Comparison of ENCODE assay signal across 8 cellular contexts in genomic region chr10:42637648-42638052, GRCh38. TPM values are rescaled to one million over a fixed set of nuclear protein-coding genes. Genes with fewer than 3 reads are reported as not detected.
DNase-seq lines count a peak whose midpoint lies in the region; ATAC-seq and TF ChIP-seq lines count a peak whose summit lies in the region.

No MANE protein-coding gene starts in this region.

- peaks cover 13 to 23% of the 10 kb centered on the region in 2 donors for H3K4me1 Mint-ChIP-seq in natural killer cell treated with Interleukin-12 subunit alpha and Interleukin-12 subunit beta and Interleukin-15 and Interleukin-18, amount 100 ng/mL, for 72 hours (ENCODE audit: low read depth in 2 of 2)

- H3K9me3 Mint-ChIP-seq in natural killer cell treated with Interleukin-12 subunit alpha and Interleukin-12 subunit beta and Interleukin-15 and Interleukin-18, amount 100 ng/mL, for 72 hours, result no peaks in the 10 kb centered on the region

- H3K9ac ChIP-seq in Karpas-422 (ENCODE audit: low read length), result peak overlapping the region; percentile 92

- no peak for ATAC-seq in natural killer cell treated with Interleukin-12 subunit alpha and Interleukin-12 subunit beta and Interleukin-15 and Interleukin-18, amount 100 ng/mL, for 72 hours
- ATAC-seq in GM21423 (IDR thresholded peaks at IDR 0.05; ENCODE audit: unreplicated experiment), result no peak
- ATAC-seq in HG03460 (IDR thresholded peaks at IDR 0.05; ENCODE audit: unreplicated experiment), result no peak
- ATAC-seq in HG02763 (IDR thresholded peaks at IDR 0.05; ENCODE audit: unreplicated experiment), result no peak

- H3K4me3 ChIP-seq in BE2C (ENCODE audit: low read depth, low read length) (peak overlapping the region; percentile 76), Karpas-422 (ENCODE audit: low read length) (peak overlapping the region; percentile 85), coronary artery (peak overlapping the region; percentile 96)

- no peak for DNase-seq in BE2C
- DNase-seq in Karpas-422, result no peak
- no peak for DNase-seq in coronary artery (ENCODE audit: low spot score)
- no peak for DNase-seq in natural killer cell treated with Interleukin-12 subunit alpha and Interleukin-12 subunit beta and Interleukin-15 and Interleukin-18, amount 100 ng/mL, for 72 hours (ENCODE audit: low spot score)
- DNase-seq in KG1 (lab: John Stamatoyannopoulos, UW), result no peak

- H3K27me3 Mint-ChIP-seq in natural killer cell treated with Interleukin-12 subunit alpha and Interleukin-12 subunit beta and Interleukin-15 and Interleukin-18, amount 100 ng/mL, for 72 hours, result no peaks in the 10 kb centered on the region

- H3K36me3 Mint-ChIP-seq in natural killer cell treated with Interleukin-12 subunit alpha and Interleukin-12 subunit beta and Interleukin-15 and Interleukin-18, amount 100 ng/mL, for 72 hours, result no peaks in the 10 kb centered on the region

- H3K79me2 ChIP-seq in Karpas-422 (ENCODE audit: low read length), result peaks cover 34% of the 10 kb centered on the region

- TF ChIP-seq CTCF in BE2C (IDR thresholded peaks at IDR 0.05; ENCODE audit: low read depth, low read length) (no peak), coronary artery (IDR thresholded peaks at IDR 0.05) (no peak)

- peak overlapping the region; percentile 99 for H3K4me3 Mint-ChIP-seq in natural killer cell treated with Interleukin-12 subunit alpha and Interleukin-12 subunit beta and Interleukin-15 and Interleukin-18, amount 100 ng/mL, for 72 hours

- H3K27me3 ChIP-seq in BE2C, result no peaks in the 10 kb centered on the region
- H3K27me3 ChIP-seq in Karpas-422 (ENCODE audit: low read length), result no peaks in the 10 kb centered on the region

- H3K27ac ChIP-seq in Karpas-422 (ENCODE audit: low read length) (peak overlapping the region; percentile 60), coronary artery (peak overlapping the region; percentile 96)

- H4K20me1 ChIP-seq in Karpas-422 (ENCODE audit: insufficient read depth, low read depth, low read length), result no peaks in the 10 kb centered on the region

- H3K9me2 ChIP-seq in Karpas-422 (replicated peaks; ENCODE audit: insufficient read depth, low read length), result no peaks in the 10 kb centered on the region

- peak overlapping the region; percentile 97 for H3K4me2 ChIP-seq in Karpas-422 (ENCODE audit: low read depth, low read length, poor library complexity, severe bottlenecking)

- H3K36me3 ChIP-seq in BE2C (no peaks in the 10 kb centered on the region), Karpas-422 (ENCODE audit: insufficient read depth, low read length) (no peaks in the 10 kb centered on the region)

- H3K27ac Mint-ChIP-seq in natural killer cell treated with Interleukin-12 subunit alpha and Interleukin-12 subunit beta and Interleukin-15 and Interleukin-18, amount 100 ng/mL, for 72 hours, result peak overlapping the region; percentile 93 to 97

- H3K4me1 ChIP-seq in BE2C (no peaks in the 10 kb centered on the region), Karpas-422 (ENCODE audit: low read length) (peaks cover 23% of the 10 kb centered on the region)

- H2AFZ ChIP-seq in Karpas-422 (ENCODE audit: low read length), result peak overlapping the region; percentile 96; the same call in 1 of the 2 replicates

- H3K9me3 ChIP-seq in BE2C (no peaks in the 10 kb centered on the region), Karpas-422 (ENCODE audit: low read length) (no peaks in the 10 kb centered on the region)

RNA-seq across cellular contexts. Expression of gene ZNF33B, which starts 0.7 kb away (rescaled TPM):
- 5.8 TPM for polyA plus RNA-seq in BE2C (2012; ENCODE audit: insufficient read depth, insufficient read length, low read depth)
- 7.7 and 22.7 TPM in 2 replicates for total RNA-seq in Karpas-422 (2014; rRNA removed; shearing (Covaris generic); ENCODE audit: low replicate concordance)
- 1 to 10 TPM; 5.9 to 7.2 TPM for total RNA-seq in natural killer cell treated with Interleukin-12 subunit alpha and Interleukin-12 subunit beta and Interleukin-15 and Interleukin-18, amount 100 ng/mL, for 72 hours
